ENCODE assay signal across 23 cellular contexts in the genomic region with DNA sequence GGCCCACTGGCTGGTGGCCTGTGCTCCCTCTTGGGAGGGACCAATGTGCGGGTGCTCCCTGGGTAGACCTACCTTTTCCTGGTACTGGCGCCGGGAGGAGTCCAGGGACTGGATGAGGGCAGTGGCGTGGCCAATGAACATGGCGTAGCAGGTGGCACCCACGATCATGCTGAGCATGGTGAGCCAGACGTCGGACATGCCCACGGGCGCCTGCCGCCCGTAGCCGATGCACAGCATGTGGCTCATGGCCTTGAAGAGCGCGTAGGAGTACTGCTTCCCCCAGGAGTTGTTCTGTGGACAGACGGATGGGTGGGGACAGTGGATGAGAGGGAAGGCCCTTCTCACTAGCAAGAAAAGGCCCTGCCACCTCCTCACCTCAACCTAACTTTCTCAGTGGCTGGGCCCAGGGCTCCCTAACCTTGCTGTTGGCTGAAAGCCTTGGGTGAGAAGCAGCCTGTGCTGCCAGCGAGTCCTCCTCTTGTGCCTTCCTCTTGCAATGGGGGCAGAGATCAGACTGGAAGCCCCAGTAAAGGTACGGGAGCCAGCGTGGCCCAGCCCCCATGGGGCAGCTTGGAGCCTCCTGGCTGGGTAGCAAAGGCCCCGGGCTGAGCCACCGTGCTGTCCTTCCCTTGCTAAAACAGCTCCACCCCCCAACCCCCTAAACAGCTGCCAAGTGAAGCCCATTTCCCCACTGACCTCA. TPM values are rescaled to one million over a fixed set of nuclear protein-coding genes. Genes with fewer than 3 reads are reported as not detected.
DNase-seq lines count a peak whose midpoint lies in the region; ATAC-seq and TF ChIP-seq lines count a peak whose summit lies in the region.
"Had no signal": no experiment of that assay in that cellular context is flagged by ENCODE, and none has a peak within 500 bp of the region (broad histone marks: within the 10 kb centered on the region; RNA-seq: fewer than 3 reads in every experiment).

No MANE protein-coding gene starts in this region.

- TF ChIP-seq CTCF in HEK293 (tag by site-specific recombination; IDR thresholded peaks at IDR 0.05) (no peak), glutamatergic neuron (IDR thresholded peaks at IDR 0.05; ENCODE audit: partially characterized antibody, unreplicated experiment) (no peak)

- H3K9me3 Mint-ChIP-seq in glutamatergic neuron (ENCODE audit: unreplicated experiment): peaks cover 2% of the 10 kb centered on the region
- H3K9me3 Mint-ChIP-seq: CD4-positive, alpha-beta memory T cell had no signal

- DNase-seq in glutamatergic neuron: no peak
- DNase-seq in posterior vena cava (ENCODE audit: low spot score): peak; percentile 78
- no peak for DNase-seq in NCI-H2029 (lab: John Stamatoyannopoulos, UW)
- DNase-seq in RKO (ENCODE audit: low spot score): no peak
- DNase-seq: BE2C; CD4-positive, alpha-beta memory T cell; DND-41; GM23248; Kasumi-1; NCI-H1417; NCI-H187; NCI-H2107; NCI-H774; NK-92 treated with Interleukin-12 subunit alpha and Interleukin-12 subunit beta, amount 100 ng/mL, for 24 hours had no signal

- CTCF ChIA-PET in HEK293 (lab: Yijun Ruan, JAX): no interaction called here

- peak overlapping the region in 1 of 10 experiments; percentile 29; a peak in 1 of 20 replicates for H3K4me3 ChIP-seq in BLaER1 treated with 17β-estradiol and CSF1 and Interleukin-3, amounts not matched to agents 10 nM and 100 nM
- no peak overlapping the region for H3K4me3 ChIP-seq in HEK293 (ENCODE audit: low read depth, low read length)
- H3K4me3 ChIP-seq: GM23248, SJSA1 had no signal

- POLR2A ChIA-PET in HEK293 (lab: Yijun Ruan, JAX): no interaction called here

- H3K4me1 ChIP-seq in BLaER1 treated with 17β-estradiol and CSF1 and Interleukin-3, amounts not matched to agents 10 nM and 100 nM: peaks cover 65 to 83% (median 75%) of the 10 kb centered on the region in 10 experiments
- no peaks in the 10 kb centered on the region for H3K4me1 ChIP-seq in HEK293 (ENCODE audit: control insufficient read depth, insufficient read depth, low read length)
- H3K4me1 ChIP-seq: BE2C, SJSA1 had no signal

- H3K4me1 Mint-ChIP-seq in glutamatergic neuron (ENCODE audit: low read depth, unreplicated experiment): peaks cover 45% of the 10 kb centered on the region

- ATAC-seq in HG03457 (IDR thresholded peaks at IDR 0.05; ENCODE audit: unreplicated experiment): no peak
- ATAC-seq: HCT116, Panc1 had no signal

- peak overlapping the region in 7 of 11 experiments; percentile 0 to 56 (median 37); a peak in 10 of 22 replicates for H3K9ac ChIP-seq in BLaER1 treated with 17β-estradiol and CSF1 and Interleukin-3, amounts not matched to agents 10 nM and 100 nM
- H3K9ac ChIP-seq: GM23248 had no signal

- H3K27ac Mint-ChIP-seq in glutamatergic neuron (ENCODE audit: unreplicated experiment): peak overlapping the region; percentile 46

- no peaks in the 10 kb centered on the region for H3K36me3 ChIP-seq in BLaER1 treated with 17β-estradiol and CSF1 and Interleukin-3, amounts not matched to agents 10 nM and 100 nM
- H3K36me3 ChIP-seq in HEK293 (ENCODE audit: control insufficient read depth in 2 of 2, insufficient read depth in 1 of 2, low read length in 2 of 2): no peaks in the 10 kb centered on the region
- H3K36me3 ChIP-seq: BE2C, SJSA1 had no signal

- H3K4me3 Mint-ChIP-seq in glutamatergic neuron (ENCODE audit: unreplicated experiment): peak overlapping the region; percentile 46
- H3K4me3 Mint-ChIP-seq: CD4-positive, alpha-beta memory T cell had no signal

- H3K36me3 Mint-ChIP-seq in glutamatergic neuron (ENCODE audit: unreplicated experiment): peaks cover 15% of the 10 kb centered on the region
- H3K36me3 Mint-ChIP-seq: CD4-positive, alpha-beta memory T cell had no signal

- H3K9me3 ChIP-seq in BLaER1 treated with 17β-estradiol and CSF1 and Interleukin-3, amounts not matched to agents 10 nM and 100 nM (replicated peaks in 1 of 11): no peaks in the 10 kb centered on the region
- no peaks in the 10 kb centered on the region for H3K9me3 ChIP-seq in HEK293 (ENCODE audit: control insufficient read depth, insufficient read depth, low read depth, low read length)
- H3K9me3 ChIP-seq: BE2C, SJSA1 had no signal

- no peaks in the 10 kb centered on the region for H4K20me1 ChIP-seq in BLaER1 treated with 17β-estradiol and CSF1 and Interleukin-3, amounts not matched to agents 10 nM and 100 nM

- H3K27me3 ChIP-seq in BLaER1 treated with 17β-estradiol and CSF1 and Interleukin-3, amounts not matched to agents 10 nM and 100 nM: no peaks in the 10 kb centered on the region
- H3K27me3 ChIP-seq: BE2C, SJSA1 had no signal

- H3K4me2 ChIP-seq in BLaER1 treated with 17β-estradiol and CSF1 and Interleukin-3, amounts not matched to agents 10 nM and 100 nM: peak overlapping the region; percentile 57 to 94 (median 83)

- intact Hi-C loops in posterior vena cava (cut with DNase I): no loop called here

- peaks cover 9% of the 10 kb centered on the region for H3K27me3 Mint-ChIP-seq in glutamatergic neuron (ENCODE audit: unreplicated experiment)

- H3K27ac ChIP-seq in BLaER1 treated with 17β-estradiol and CSF1 and Interleukin-3, amounts not matched to agents 10 nM and 100 nM: peak overlapping the region in 7 of 11 experiments; percentile 17 to 76 (median 35); a peak in 8 of 22 replicates
- H3K27ac ChIP-seq in HEK293 (ENCODE audit: extremely low read depth, low read depth, low read length): no peak overlapping the region
- H3K27ac ChIP-seq: GM23248, SJSA1 had no signal

TF ChIP-seq in HEK293, 187 proteins besides CTCF, POLR2A, EP300 and RAD21:
- no peak for TF ChIP-seq ZNF184 (tag by site-specific recombination; IDR thresholded peaks at IDR 0.05)
- TF ChIP-seq ZFHX2 (tag by site-specific recombination; conservative IDR thresholded peaks at IDR 0.05): peak; percentile 73
- peak; percentile 93 for TF ChIP-seq EGR2 (tag by site-specific recombination; IDR thresholded peaks at IDR 0.05; ENCODE audit: low read depth)

RNA-seq across cellular contexts. Expression of gene HCN4, which starts 39.1 kb away (rescaled TPM):
- total RNA-seq in glutamatergic neuron (ENCODE audit: unreplicated experiment) (17.0 TPM), posterior vena cava (not detected)
- total RNA-seq: CD4-positive, alpha-beta memory T cell; G401; GM23248; MCF 10A; NCI-H460; SJSA1 had no signal

Comparison
In these comparisons a context has a peak if more than half of its experiments do, and no peak if none do; other contexts are left out.
1. RNA of gene HCN4, which starts 39.1 kb away (total RNA-seq): 17.0 TPM in glutamatergic neuron (single experiment); not detected in posterior vena cava; every median in the first group is over 10 times any median in the second.